Comparison of ENCODE assay signal across 1 cellular context in genomic region chr1:62457955-62458354, GRCh38.
A peak's percentile ranks its signal among the peaks of the same experiment; 100 is the strongest.
TF ChIP-seq lines count a peak whose summit lies in the region.

No MANE protein-coding gene starts in this region.

TF ChIP-seq in K562, 482 proteins besides CTCF, POLR2A, EP300 and RAD21 (continued from another document):
- 0 out of 2 replicates have a peak, but pooled peaks have one; percentile 18 for TF ChIP-seq CEBPB (tag; IDR thresholded peaks at IDR 0.05)
